Comparison of ENCODE assay signal across 1 cellular context in genomic region chr7:130668258-130669050, GRCh38.
TF ChIP-seq lines count a peak whose summit lies in the region.

A gene with protein sequence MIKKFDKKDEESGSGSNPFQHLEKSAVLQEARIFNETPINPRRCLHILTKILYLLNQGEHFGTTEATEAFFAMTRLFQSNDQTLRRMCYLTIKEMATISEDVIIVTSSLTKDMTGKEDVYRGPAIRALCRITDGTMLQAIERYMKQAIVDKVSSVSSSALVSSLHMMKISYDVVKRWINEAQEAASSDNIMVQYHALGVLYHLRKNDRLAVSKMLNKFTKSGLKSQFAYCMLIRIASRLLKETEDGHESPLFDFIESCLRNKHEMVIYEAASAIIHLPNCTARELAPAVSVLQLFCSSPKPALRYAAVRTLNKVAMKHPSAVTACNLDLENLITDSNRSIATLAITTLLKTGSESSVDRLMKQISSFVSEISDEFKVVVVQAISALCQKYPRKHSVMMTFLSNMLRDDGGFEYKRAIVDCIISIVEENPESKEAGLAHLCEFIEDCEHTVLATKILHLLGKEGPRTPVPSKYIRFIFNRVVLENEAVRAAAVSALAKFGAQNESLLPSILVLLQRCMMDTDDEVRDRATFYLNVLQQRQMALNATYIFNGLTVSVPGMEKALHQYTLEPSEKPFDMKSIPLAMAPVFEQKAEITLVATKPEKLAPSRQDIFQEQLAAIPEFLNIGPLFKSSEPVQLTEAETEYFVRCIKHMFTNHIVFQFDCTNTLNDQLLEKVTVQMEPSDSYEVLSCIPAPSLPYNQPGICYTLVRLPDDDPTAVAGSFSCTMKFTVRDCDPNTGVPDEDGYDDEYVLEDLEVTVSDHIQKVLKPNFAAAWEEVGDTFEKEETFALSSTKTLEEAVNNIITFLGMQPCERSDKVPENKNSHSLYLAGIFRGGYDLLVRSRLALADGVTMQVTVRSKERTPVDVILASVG (minus strand): TSS chr7:130668748. CDS start chr7:130668668, 80 bp downstream.

TF ChIP-seq in HepG2, 621 proteins besides CTCF, POLR2A, EP300 and RAD21 (continued from another document and continues in another):
- TF ChIP-seq, protein P1, sequence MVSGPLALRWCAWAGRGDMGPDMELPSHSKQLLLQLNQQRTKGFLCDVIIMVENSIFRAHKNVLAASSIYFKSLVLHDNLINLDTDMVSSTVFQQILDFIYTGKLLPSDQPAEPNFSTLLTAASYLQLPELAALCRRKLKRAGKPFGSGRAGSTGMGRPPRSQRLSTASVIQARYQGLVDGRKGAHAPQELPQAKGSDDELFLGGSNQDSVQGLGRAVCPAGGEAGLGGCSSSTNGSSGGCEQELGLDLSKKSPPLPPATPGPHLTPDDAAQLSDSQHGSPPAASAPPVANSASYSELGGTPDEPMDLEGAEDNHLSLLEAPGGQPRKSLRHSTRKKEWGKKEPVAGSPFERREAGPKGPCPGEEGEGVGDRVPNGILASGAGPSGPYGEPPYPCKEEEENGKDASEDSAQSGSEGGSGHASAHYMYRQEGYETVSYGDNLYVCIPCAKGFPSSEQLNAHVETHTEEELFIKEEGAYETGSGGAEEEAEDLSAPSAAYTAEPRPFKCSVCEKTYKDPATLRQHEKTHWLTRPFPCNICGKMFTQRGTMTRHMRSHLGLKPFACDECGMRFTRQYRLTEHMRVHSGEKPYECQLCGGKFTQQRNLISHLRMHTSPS (CRISPR knock-in tag; IDR thresholded peaks at IDR 0.05; ENCODE audit: low read depth): no peak; the same call in 1 of the 2 replicates
- no peak for TF ChIP-seq KLF6 (CRISPR knock-in tag; IDR thresholded peaks at IDR 0.05)
- no peak for TF ChIP-seq U2AF1 (optimal IDR thresholded peaks at IDR 0.05; ENCODE audit: low read depth, low read length)
- no peak for TF ChIP-seq ZNF251 (CRISPR knock-in tag; IDR thresholded peaks at IDR 0.05)
- no peak for TF ChIP-seq CHD2 (IDR thresholded peaks at IDR 0.05; ENCODE audit: low read depth, low read length)
- TF ChIP-seq ELF4 (CRISPR knock-in tag; IDR thresholded peaks at IDR 0.05; ENCODE audit: borderline replicate concordance): no peak
- no peak for TF ChIP-seq GMEB1 (CRISPR knock-in tag; IDR thresholded peaks at IDR 0.05; ENCODE audit: borderline replicate concordance)
- no peak for TF ChIP-seq PHB2 (IDR thresholded peaks at IDR 0.05; ENCODE audit: partially characterized antibody)
- TF ChIP-seq ZNF550 (CRISPR knock-in tag; IDR thresholded peaks at IDR 0.05; ENCODE audit: borderline replicate concordance): no peak
- TF ChIP-seq NFE2L1 (CRISPR knock-in tag; IDR thresholded peaks at IDR 0.05; ENCODE audit: borderline replicate concordance): no peak
- TF ChIP-seq, protein P2, sequence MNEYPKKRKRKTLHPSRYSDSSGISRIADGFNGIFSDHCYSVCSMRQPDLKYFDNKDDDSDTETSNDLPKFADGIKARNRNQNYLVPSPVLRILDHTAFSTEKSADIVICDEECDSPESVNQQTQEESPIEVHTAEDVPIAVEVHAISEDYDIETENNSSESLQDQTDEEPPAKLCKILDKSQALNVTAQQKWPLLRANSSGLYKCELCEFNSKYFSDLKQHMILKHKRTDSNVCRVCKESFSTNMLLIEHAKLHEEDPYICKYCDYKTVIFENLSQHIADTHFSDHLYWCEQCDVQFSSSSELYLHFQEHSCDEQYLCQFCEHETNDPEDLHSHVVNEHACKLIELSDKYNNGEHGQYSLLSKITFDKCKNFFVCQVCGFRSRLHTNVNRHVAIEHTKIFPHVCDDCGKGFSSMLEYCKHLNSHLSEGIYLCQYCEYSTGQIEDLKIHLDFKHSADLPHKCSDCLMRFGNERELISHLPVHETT (CRISPR knock-in tag; conservative IDR thresholded peaks at IDR 0.05): no peak
- TF ChIP-seq PHF21A (CRISPR knock-in tag; IDR thresholded peaks at IDR 0.05): no peak
- no peak for TF ChIP-seq SMARCC2 (IDR thresholded peaks at IDR 0.05)
- TF ChIP-seq RELA (CRISPR knock-in tag; IDR thresholded peaks at IDR 0.05): no peak
- TF ChIP-seq MTA1 (CRISPR knock-in tag; IDR thresholded peaks at IDR 0.05; ENCODE audit: borderline replicate concordance): no peak
- TF ChIP-seq KLF16 (CRISPR knock-in tag; IDR thresholded peaks at IDR 0.05): no peak; a peak in 1 of 4 replicates
- TF ChIP-seq RNF2 (conservative IDR thresholded peaks at IDR 0.05; ENCODE audit: low read depth): no peak
- TF ChIP-seq KLF11 (CRISPR knock-in tag; IDR thresholded peaks at IDR 0.05): 0 out of 2 replicates have a peak, but pooled peaks have one; percentile 15
- TF ChIP-seq BCL6 (CRISPR knock-in tag; IDR thresholded peaks at IDR 0.05): no peak
- TF ChIP-seq, protein P3, sequence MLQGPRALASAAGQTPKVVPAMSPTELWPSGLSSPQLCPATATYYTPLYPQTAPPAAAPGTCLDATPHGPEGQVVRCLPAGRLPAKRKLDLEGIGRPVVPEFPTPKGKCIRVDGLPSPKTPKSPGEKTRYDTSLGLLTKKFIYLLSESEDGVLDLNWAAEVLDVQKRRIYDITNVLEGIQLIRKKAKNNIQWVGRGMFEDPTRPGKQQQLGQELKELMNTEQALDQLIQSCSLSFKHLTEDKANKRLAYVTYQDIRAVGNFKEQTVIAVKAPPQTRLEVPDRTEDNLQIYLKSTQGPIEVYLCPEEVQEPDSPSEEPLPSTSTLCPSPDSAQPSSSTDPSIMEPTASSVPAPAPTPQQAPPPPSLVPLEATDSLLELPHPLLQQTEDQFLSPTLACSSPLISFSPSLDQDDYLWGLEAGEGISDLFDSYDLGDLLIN (CRISPR knock-in tag; IDR thresholded peaks at IDR 0.05; ENCODE audit: borderline replicate concordance): no peak
- no peak for TF ChIP-seq FOXA3 (CRISPR knock-in tag; IDR thresholded peaks at IDR 0.05)
- TF ChIP-seq DRAP1 (CRISPR knock-in tag; IDR thresholded peaks at IDR 0.05): peak; percentile 74
- no peak for TF ChIP-seq PLSCR1 (CRISPR knock-in tag; IDR thresholded peaks at IDR 0.05; ENCODE audit: borderline replicate concordance)
- TF ChIP-seq MBNL3 (CRISPR knock-in tag; conservative IDR thresholded peaks at IDR 0.05): no peak
- no peak for TF ChIP-seq ZNF407 (CRISPR knock-in tag; IDR thresholded peaks at IDR 0.05; ENCODE audit: not compliant biosample characterization)
- no peak for TF ChIP-seq PRPF4 (IDR thresholded peaks at IDR 0.05; ENCODE audit: low read depth, low read length, poor library complexity, severe bottlenecking)
- no peak for TF ChIP-seq CEBPG (CRISPR knock-in tag; IDR thresholded peaks at IDR 0.05)
- no peak for TF ChIP-seq TERF1 (CRISPR knock-in tag; IDR thresholded peaks at IDR 0.05)
- no peak for TF ChIP-seq THRA (CRISPR knock-in tag; IDR thresholded peaks at IDR 0.05; ENCODE audit: borderline replicate concordance)
- no peak for TF ChIP-seq ZSCAN30 (CRISPR knock-in tag; IDR thresholded peaks at IDR 0.05)
- TF ChIP-seq SOX13 (IDR thresholded peaks at IDR 0.05): no peak
- TF ChIP-seq SOX13 (CRISPR knock-in tag; conservative IDR thresholded peaks at IDR 0.05 in 1 of 2, IDR thresholded peaks at IDR 0.05 in 1 of 2): no peak
- TF ChIP-seq FOSL2 (CRISPR knock-in tag; IDR thresholded peaks at IDR 0.05): no peak
- TF ChIP-seq ZNF7 (CRISPR knock-in tag; IDR thresholded peaks at IDR 0.05): no peak
- peak; percentile 50; the same call in 1 of the 2 replicates for TF ChIP-seq HDAC1 (CRISPR knock-in tag; IDR thresholded peaks at IDR 0.05)
- no peak for TF ChIP-seq ETV5 (CRISPR knock-in tag; IDR thresholded peaks at IDR 0.05; ENCODE audit: borderline replicate concordance)
- no peak for TF ChIP-seq TSC22D2 (CRISPR knock-in tag; IDR thresholded peaks at IDR 0.05; ENCODE audit: borderline replicate concordance)
